Comparison of ENCODE assay signal across 8 cellular contexts in the genomic region with DNA sequence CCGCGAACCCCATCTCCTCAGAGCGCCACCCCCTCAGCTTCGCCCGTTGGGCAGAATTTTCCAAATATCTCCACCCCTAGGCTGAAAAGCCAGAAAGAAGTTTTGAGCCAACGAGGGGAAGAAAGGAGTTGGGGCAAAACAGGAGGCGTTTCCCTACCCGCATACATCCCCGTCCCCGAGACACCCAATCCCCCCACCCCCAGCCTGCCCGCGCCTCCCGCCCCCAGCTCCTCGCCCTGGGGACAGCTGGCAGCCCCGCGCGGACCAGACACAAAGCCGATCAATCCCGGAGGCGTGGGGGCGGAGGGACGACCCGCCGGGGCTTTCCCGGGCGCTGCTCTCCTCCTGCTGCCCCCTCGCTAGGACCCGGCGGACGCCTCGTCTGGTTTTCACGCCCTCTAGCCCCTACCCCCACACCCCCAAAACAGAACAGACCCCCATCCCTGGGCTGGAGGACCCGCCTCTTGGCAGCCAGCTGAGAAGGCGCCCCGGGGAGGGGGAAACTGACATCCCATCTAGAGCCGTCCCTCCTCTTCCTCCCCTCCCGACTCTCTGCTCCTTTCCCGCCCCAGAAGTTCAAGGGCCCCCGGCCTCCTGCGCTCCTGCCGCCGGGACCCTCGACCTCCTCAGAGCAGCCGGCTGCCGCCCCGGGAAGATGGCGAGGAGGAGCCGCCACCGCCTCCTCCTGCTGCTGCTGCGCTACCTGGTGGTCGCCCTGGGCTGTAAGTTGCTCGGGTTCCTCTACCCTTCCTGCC. TPM values are rescaled to one million over a fixed set of nuclear protein-coding genes. Genes with fewer than 3 reads are reported as not detected.
DNase-seq lines count a peak whose midpoint lies in the region; ATAC-seq and TF ChIP-seq lines count a peak whose summit lies in the region.

A gene with protein sequence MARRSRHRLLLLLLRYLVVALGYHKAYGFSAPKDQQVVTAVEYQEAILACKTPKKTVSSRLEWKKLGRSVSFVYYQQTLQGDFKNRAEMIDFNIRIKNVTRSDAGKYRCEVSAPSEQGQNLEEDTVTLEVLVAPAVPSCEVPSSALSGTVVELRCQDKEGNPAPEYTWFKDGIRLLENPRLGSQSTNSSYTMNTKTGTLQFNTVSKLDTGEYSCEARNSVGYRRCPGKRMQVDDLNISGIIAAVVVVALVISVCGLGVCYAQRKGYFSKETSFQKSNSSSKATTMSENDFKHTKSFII (plus strand): TSS at position 92 of the 755 bp plus-strand sequence. CDS start 564 bp downstream, at position 656.

- H3K27ac ChIP-seq in SK-N-SH (ENCODE audit: low read depth in 2 of 2, low read length in 1 of 2), result peak within 1 kb of the TSS; percentile 48 to 64; a peak in 3 of 4 replicates
- peak within 1 kb of the TSS; percentile 66 to 82 (median 79) for H3K27ac ChIP-seq in gastrocnemius medialis

- peak; percentile 39 for TF ChIP-seq RAD21 in SK-N-SH (IDR thresholded peaks at IDR 0.05; ENCODE audit: low read length)

- H3K9me3 ChIP-seq in SK-N-SH (no peaks in the 10 kb centered on the region), gastrocnemius medialis (no peaks in the 10 kb centered on the region)

- no peaks in the 10 kb centered on the region for H3K79me2 ChIP-seq in SK-N-SH (ENCODE audit: insufficient read depth)

- peak within 1 kb of the TSS; percentile 94 for H2AFZ ChIP-seq in SK-N-SH (ENCODE audit: low read depth)

- intact Hi-C loops in gastrocnemius medialis (cut with DNase I; ENCODE audit: low total_unique reads), result loop anchor here (2.0 kb wide), 1 partner anchor 31 kb away; no protein-coding TSS in a partner anchor

- H3K9me2 ChIP-seq in SK-N-SH, result no peaks in the 10 kb centered on the region

- H3K4me3 ChIP-seq in SK-N-SH (ENCODE audit: low read depth in 2 of 2, low read length in 1 of 2) (peak within 1 kb of the TSS; percentile 81 to 85), gastrocnemius medialis (peak within 1 kb of the TSS; percentile 65 to 85 (median 72))

- no peak for TF ChIP-seq POLR2A in gastrocnemius medialis (IDR thresholded peaks at IDR 0.05)

- peak; percentile 61 for DNase-seq in AG08396 (ENCODE audit: low spot score)
- DNase-seq in SK-N-SH, result peak; percentile 88
- DNase-seq in anterior cingulate cortex (lab: John Stamatoyannopoulos, UW), result peak in 50 of 58 donors; percentile 6 to 77 (median 43)
- peak in 42 of 51 donors; percentile 10 to 75 (median 43) for DNase-seq in hypothalamus (lab: John Stamatoyannopoulos, UW)
- no peak for DNase-seq in gastrocnemius medialis
- DNase-seq in NCI-H510A (lab: John Stamatoyannopoulos, UW), result no peak

- WGBS in SK-N-SH (ENCODE audit: low lambda C conversion rate), result 3% methylated on average over 14 of the region's 52 CpGs

- POLR2A ChIA-PET in SK-N-SH (lab: Yijun Ruan, JAX), result interaction anchor here (0.6 kb wide), 1 partner anchor 887 kb away, joined by 4 read pairs; no protein-coding TSS in a partner anchor

- peaks cover 6 to 7% of the 10 kb centered on the region in 2 experiments; a peak in 2 of 4 replicates for H3K4me1 ChIP-seq in SK-N-SH (ENCODE audit: control insufficient read depth in 1 of 2, insufficient read depth in 2 of 2, low read depth in 1 of 2, low read length in 1 of 2)
- H3K4me1 ChIP-seq in gastrocnemius medialis, result peaks cover 0 to 8% of the 10 kb centered on the region in 2 donors

- no peak for TF ChIP-seq EP300 in SK-N-SH (IDR thresholded peaks at IDR 0.05; ENCODE audit: borderline replicate concordance in 1 of 2, low read depth in 1 of 2, low read length in 1 of 2)

- CTCF ChIA-PET in SK-N-SH (lab: Yijun Ruan, JAX), result interaction anchor here (0.8 to 4.0 kb wide), 4 partner anchors 28 to 69 kb away, joined by 3 to 40 read pairs (median 4); no protein-coding TSS in a partner anchor

- ATAC-seq in GM19023 (IDR thresholded peaks at IDR 0.05; ENCODE audit: unreplicated experiment) (peak; percentile 73), HG03139 (IDR thresholded peaks at IDR 0.05; ENCODE audit: unreplicated experiment) (peak; percentile 66), gastrocnemius medialis (peak; percentile 58 to 62)

- no peaks in the 10 kb centered on the region for H4K20me1 ChIP-seq in SK-N-SH (ENCODE audit: insufficient read depth)

- H3K9ac ChIP-seq in SK-N-SH, result peak within 1 kb of the TSS; percentile 80

- in situ Hi-C loops in gastrocnemius medialis (cut with MboI; ENCODE audit: low sequenced_read_pairs in 4 of 4), result no loop called here

- H3F3A ChIP-seq in SK-N-SH (replicated peaks; ENCODE audit: insufficient read depth), result peaks cover 6% of the 10 kb centered on the region

- H3K27me3 ChIP-seq in SK-N-SH (ENCODE audit: insufficient read depth) (no peaks in the 10 kb centered on the region), gastrocnemius medialis (no peaks in the 10 kb centered on the region)

- H3K36me3 ChIP-seq in SK-N-SH (replicated peaks in 1 of 2; ENCODE audit: control insufficient read depth in 1 of 2, insufficient read depth in 2 of 2, low read length in 1 of 2) (no peaks in the 10 kb centered on the region), gastrocnemius medialis (no peaks in the 10 kb centered on the region)

- peak; percentile 50 for TF ChIP-seq CTCF in SK-N-SH (IDR thresholded peaks at IDR 0.05)
- peak in 2 of 5 experiments; percentile 35 to 45 for TF ChIP-seq CTCF in gastrocnemius medialis (IDR thresholded peaks at IDR 0.05 in 4 of 5, conservative IDR thresholded peaks at IDR 0.05 in 1 of 5)

- H3K4me2 ChIP-seq in SK-N-SH, result peak within 1 kb of the TSS; percentile 87

TF ChIP-seq in SK-N-SH, 30 proteins besides CTCF, POLR2A, EP300 and RAD21:
- no peak for TF ChIP-seq TAF1 (IDR thresholded peaks at IDR 0.05; ENCODE audit: borderline replicate concordance, low read depth, low read length)
- peak; percentile 30 for TF ChIP-seq SMC3 (IDR thresholded peaks at IDR 0.05; ENCODE audit: low read depth, low read length)
- peak; percentile 43; the same call in 1 of the 2 replicates for TF ChIP-seq YY1 (IDR thresholded peaks at IDR 0.05; ENCODE audit: low read depth)
TF ChIP-seq in SK-N-SH: peak in this region for 2.

RNA-seq across cellular contexts. Expression of the gene that starts here (rescaled TPM):
- polyA plus RNA-seq in SK-N-SH (2012; rRNA removed), result 8.3 and 8.4 TPM in 2 replicates
- polyA plus RNA-seq in SK-N-SH (2012; cell fraction: cytosol; rRNA removed), result 9.1 and 9.3 TPM in 2 replicates
- 4.8 and 8.1 TPM in 2 replicates for polyA plus RNA-seq in SK-N-SH (2012; cell fraction: nucleus; rRNA removed)
- 1 to 10 TPM; 2.3 to 6.1 (median 3.7) TPM for total RNA-seq in gastrocnemius medialis

Comparison
In these comparisons a context has a peak if more than half of its experiments do, and no peak if none do; other contexts are left out.
1. DNase-seq: peak in AG08396 (single experiment), SK-N-SH (single experiment), anterior cingulate cortex (50 of 58) and hypothalamus (42 of 51); none in gastrocnemius medialis (0 of 2) and NCI-H510A (single experiment).
2. Peak in every context shown above with its lines, with median percentiles within 50 percentile points of each other: ATAC-seq.